In the genomic region with DNA sequence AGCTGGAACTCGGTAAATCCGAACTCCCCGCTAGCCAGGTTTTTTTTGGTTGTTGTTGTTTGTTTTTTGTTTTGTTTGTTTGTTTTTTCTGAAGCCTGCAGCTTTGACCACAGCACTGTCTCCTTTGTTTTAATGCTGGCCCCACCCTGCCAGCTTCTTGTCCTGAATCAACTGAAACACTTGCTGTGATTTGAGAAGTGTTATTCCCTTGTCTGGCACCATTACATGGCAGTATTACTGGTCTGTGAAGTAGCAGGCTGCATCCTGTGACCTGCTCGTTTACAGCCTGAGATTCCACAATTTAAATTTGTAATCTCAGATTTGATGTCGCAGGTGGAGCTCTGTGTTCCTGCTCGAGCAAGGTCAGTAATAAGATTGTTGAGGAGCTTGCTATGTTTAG, we compare ENCODE assay signal across 20 cellular contexts. TPM values are rescaled to one million over a fixed set of nuclear protein-coding genes. Genes with fewer than 3 reads are reported as not detected.
DNase-seq lines count a peak whose midpoint lies in the region; ATAC-seq and TF ChIP-seq lines count a peak whose summit lies in the region.
"Had no signal": no experiment of that assay in that cellular context is flagged by ENCODE, and none has a peak within 500 bp of the region (broad histone marks: within the 10 kb centered on the region; RNA-seq: fewer than 3 reads in every experiment).

No MANE protein-coding gene starts in this region.

- no peak for ATAC-seq in GM21825 (IDR thresholded peaks at IDR 0.05; ENCODE audit: unreplicated experiment)
- ATAC-seq: CD8-positive, alpha-beta T cell; HCT116; HepG2 had no signal

- no peak overlapping the region for H2BK15ac ChIP-seq in mesendoderm (replicated peaks; ENCODE audit: low read depth)
- no peak overlapping the region for H2BK15ac ChIP-seq in H9 (ENCODE audit: low read depth, low read length)

- no peak overlapping the region for H3K23ac ChIP-seq in mesendoderm (ENCODE audit: low read length)
- no peak overlapping the region for H3K23ac ChIP-seq in H9 (ENCODE audit: insufficient read length, low read depth, low read length)

- no CpG with 5 or more reads among the region's 6 CpGs for whole genome bisulfite sequencing in mesendoderm (ENCODE audit: extremely low coverage, insufficient coverage, low lambda C conversion rate)
- no CpG with 5 or more reads among the region's 6 CpGs for WGBS in H9 (ENCODE audit: extremely low coverage, insufficient read length, low lambda C conversion rate)

- no peaks in the 10 kb centered on the region for H3K23me2 ChIP-seq in H9 (ENCODE audit: insufficient read length, low read depth, low read length, poor library complexity, severe bottlenecking)

- no peaks in the 10 kb centered on the region for H3K9me3 Mint-ChIP-seq in H9
- H3K9me3 Mint-ChIP-seq: CD8-positive, alpha-beta T cell; HFFc6 had no signal

- H3K27me3 ChIP-seq in mesendoderm (ENCODE audit: insufficient read depth, low read length, poor library complexity) = no peaks in the 10 kb centered on the region
- no peaks in the 10 kb centered on the region for H3K27me3 ChIP-seq in skeletal muscle tissue (ENCODE audit: control insufficient read depth in 3 of 3, insufficient read depth in 3 of 3, low read length in 3 of 3)
- no peaks in the 10 kb centered on the region; the same call in 1 of the 2 replicates for H3K27me3 ChIP-seq in H9 (ENCODE audit: insufficient read depth, low read length)
- H3K27me3 ChIP-seq: BLaER1 had no signal

- peaks cover 87% of the 10 kb centered on the region for H3K27me3 Mint-ChIP-seq in H9 (ENCODE audit: low read depth)

- H3K56ac ChIP-seq in mesendoderm (ENCODE audit: low read length) (peak overlapping the region; percentile 74), H9 (ENCODE audit: insufficient read length, low read depth, low read length) (no peak overlapping the region)

- H4K5ac ChIP-seq in mesendoderm (ENCODE audit: low read length) (no peak overlapping the region), H9 (ENCODE audit: insufficient read length, low read depth, low read length) (no peak overlapping the region)

- no peak overlapping the region for H3K4me2 ChIP-seq in mesendoderm (ENCODE audit: low read length)
- H3K4me2 ChIP-seq in H9 (ENCODE audit: insufficient read depth, insufficient read length, low read length) = no peak overlapping the region
- H3K4me2 ChIP-seq: BLaER1 had no signal

- H4K8ac ChIP-seq in mesendoderm (ENCODE audit: low read depth, low read length) = no peak overlapping the region
- no peak overlapping the region for H4K8ac ChIP-seq in H9 (replicated peaks; ENCODE audit: insufficient read length, low read depth, low read length)

- H2BK5ac ChIP-seq in mesendoderm (ENCODE audit: low read length) = peak overlapping the region; percentile 70
- no peak overlapping the region for H2BK5ac ChIP-seq in H9 (ENCODE audit: insufficient read length, low read length)

- H3K4ac ChIP-seq in mesendoderm (ENCODE audit: low read depth, low read length) (no peak overlapping the region), H9 (ENCODE audit: low read depth, low read length) (no peak overlapping the region)

- no peaks in the 10 kb centered on the region for H3K36me3 ChIP-seq in mesendoderm (ENCODE audit: control insufficient read depth, insufficient read depth, low read length)
- H3K36me3 ChIP-seq in skeletal muscle tissue (ENCODE audit: control insufficient read depth in 3 of 3, insufficient read depth in 3 of 3, low read length in 3 of 3) = peaks cover 0 to 5% (median 5%) of the 10 kb centered on the region in 3 donors
- H3K36me3 ChIP-seq: BLaER1 had no signal

- no peak overlapping the region for H3T11ph ChIP-seq in H9 (ENCODE audit: low read length)

- no peak overlapping the region for H2AK5ac ChIP-seq in mesendoderm (ENCODE audit: low read length)
- H2AK5ac ChIP-seq in H9 (ENCODE audit: insufficient read length, low read length) = no peak overlapping the region

- TF ChIP-seq CTCF in C4-2B (conservative IDR thresholded peaks at IDR 0.05) (no peak), VCaP (conservative IDR thresholded peaks at IDR 0.05) (no peak), H9 (conservative IDR thresholded peaks at IDR 0.05) (no peak), coronary artery (IDR thresholded peaks at IDR 0.05) (no peak)

- no peak overlapping the region for H2BK20ac ChIP-seq in H9 (ENCODE audit: low read depth, low read length, poor library complexity, severe bottlenecking)

- H3K79me1 ChIP-seq in mesendoderm (ENCODE audit: low read length) (no peaks in the 10 kb centered on the region), H9 (ENCODE audit: insufficient read depth, low read depth, low read length, poor library complexity, severe bottlenecking) (no peaks in the 10 kb centered on the region)

- H3K36me3 Mint-ChIP-seq in H9 (ENCODE audit: insufficient read depth in 1 of 3, low read depth in 3 of 3) = no peaks in the 10 kb centered on the region
- H3K36me3 Mint-ChIP-seq: CD8-positive, alpha-beta T cell had no signal

- peak overlapping the region; percentile 33 for H3K9ac ChIP-seq in mesendoderm (ENCODE audit: low read length)
- H3K9ac ChIP-seq in skeletal muscle tissue (ENCODE audit: low read depth in 1 of 3, low read length in 3 of 3) = peak overlapping the region; percentile 16 to 86 (median 25)
- H3K9ac ChIP-seq in H9 (ENCODE audit: extremely low read depth, insufficient read length, low read length) = no peak overlapping the region
- H3K9ac ChIP-seq: BLaER1, GM23248 had no signal

- H3K4me1 Mint-ChIP-seq in H9 = peaks cover 48 to 57% of the 10 kb centered on the region in 2 experiments
- H3K4me1 Mint-ChIP-seq: IgD-negative memory B cell had no signal

- H3K79me2 ChIP-seq in mesendoderm (ENCODE audit: control insufficient read depth, insufficient read depth, low read length) = no peaks in the 10 kb centered on the region
- H3K79me2 ChIP-seq in H9 (ENCODE audit: insufficient read depth, low read length) = no peaks in the 10 kb centered on the region

- H4K91ac ChIP-seq in H9 (ENCODE audit: insufficient read length, low read depth, low read length) = no peak overlapping the region

- H3K27ac Mint-ChIP-seq in H9 = no peak overlapping the region
- H3K27ac Mint-ChIP-seq: CD8-positive, alpha-beta T cell; HFFc6; IgD-negative memory B cell had no signal

- H3K27ac ChIP-seq in C4-2B (peak overlapping the region; percentile 31), VCaP (peak overlapping the region; percentile 52), mesendoderm (ENCODE audit: low read depth, low read length) (peak overlapping the region; percentile 32), skeletal muscle tissue (ENCODE audit: low read depth, low read length) (peak overlapping the region; percentile 67), H9 (ENCODE audit: insufficient read length, low read depth, low read length) (no peak overlapping the region), coronary artery (no peak overlapping the region)
- H3K27ac ChIP-seq: BLaER1, GM23248 had no signal

- H3K18ac ChIP-seq in mesendoderm (ENCODE audit: low read length) = no peak overlapping the region
- no peak overlapping the region for H3K18ac ChIP-seq in H9 (ENCODE audit: insufficient read length, low read depth, low read length)

- H3K14ac ChIP-seq in H9 (ENCODE audit: insufficient read depth, low read length) = no peak overlapping the region

- H3K9me3 ChIP-seq in skeletal muscle tissue (ENCODE audit: control insufficient read depth in 3 of 3, low read length in 3 of 3) (no peaks in the 10 kb centered on the region), H9 (ENCODE audit: control insufficient read depth, low read depth, low read length) (no peaks in the 10 kb centered on the region)
- H3K9me3 ChIP-seq: BLaER1 had no signal

- no peaks in the 10 kb centered on the region for H4K20me1 ChIP-seq in H9 (ENCODE audit: control insufficient read depth, insufficient read depth, insufficient read length)
- H4K20me1 ChIP-seq: BLaER1 had no signal

- no peak overlapping the region for H2BK12ac ChIP-seq in H9 (ENCODE audit: insufficient read length, low read depth, low read length)

- H2BK120ac ChIP-seq in mesendoderm (ENCODE audit: low read depth, low read length) (no peak overlapping the region), H9 (ENCODE audit: low read depth, low read length, poor library complexity, severe bottlenecking) (no peak overlapping the region)

- no peak overlapping the region for H3K4me3 Mint-ChIP-seq in H9
- H3K4me3 Mint-ChIP-seq: CD8-positive, alpha-beta T cell; HFFc6; IgD-negative memory B cell had no signal

- H3K4me1 ChIP-seq in mesendoderm (ENCODE audit: control insufficient read depth, low read depth, low read length) (peaks cover 20% of the 10 kb centered on the region), skeletal muscle tissue (ENCODE audit: control insufficient read depth in 3 of 3, insufficient read depth in 3 of 3, low read length in 3 of 3) (peaks cover 21 to 38% (median 22%) of the 10 kb centered on the region in 3 donors), H9 (ENCODE audit: insufficient read depth, low read length) (peaks cover 3% of the 10 kb centered on the region; the same call in 1 of the 2 replicates)

- H3K4me3 ChIP-seq in mesendoderm (ENCODE audit: low read length) (no peak overlapping the region), skeletal muscle tissue (ENCODE audit: low read length in 3 of 3) (peak overlapping the region in 1 of 3 donors; percentile 2), coronary artery (no peak overlapping the region)
- H3K4me3 ChIP-seq: BLaER1, GM23248 had no signal

- no peak overlapping the region for H2AFZ ChIP-seq in H9 (ENCODE audit: low read length)
- H2AFZ ChIP-seq: GM23248 had no signal

- peak; percentile 95 for DNase-seq in mesendoderm
- no peak for DNase-seq in H9
- no peak for DNase-seq in coronary artery (ENCODE audit: low spot score)
- DNase-seq: 8988T; Calu3; CD8-positive, alpha-beta T cell; DMS79 treated with DMSO at 0.1 percent for 48 hours; GF-D8; GM23248; HFFc6 had no signal

RNA-seq across cellular contexts. Expression of a gene that starts 1.4 kb away (rescaled TPM):
- polyA plus RNA-seq in mesendoderm (2013, experiment 1 of 2) = 0.06 TPM
- 0.11 TPM for polyA plus RNA-seq in mesendoderm (2013, experiment 2 of 2)
- under 0.01 TPM for total RNA-seq in skeletal muscle tissue
- 0.07 and 0.15 TPM in 2 replicates for total RNA-seq in H9 (2021)
- total RNA-seq: A673; Calu3; CD8-positive, alpha-beta T cell; GM23248; HepG2; HFFc6 had no signal
- polyA plus RNA-seq: AG04450, GM23248, IgD-negative memory B cell had no signal

RNA-seq across cellular contexts. Expression of a gene that starts 45.2 kb away (rescaled TPM):
- polyA plus RNA-seq in mesendoderm (2013, experiment 1 of 2) = not detected
- polyA plus RNA-seq in mesendoderm (2013, experiment 2 of 2) = not detected
- total RNA-seq in skeletal muscle tissue = not detected
- total RNA-seq in H9 (2021) = not detected in 2 replicates
- total RNA-seq: A673; Calu3; CD8-positive, alpha-beta T cell; GM23248; HepG2; HFFc6 had no signal
- polyA plus RNA-seq: AG04450, GM23248, HepG2, IgD-negative memory B cell had no signal

Comparison
In these comparisons a context has a peak if more than half of its experiments do, and no peak if none do; other contexts are left out.
1. H3K27ac ChIP-seq: peak in C4-2B (single experiment), VCaP (single experiment), mesendoderm (single experiment) and skeletal muscle tissue (single experiment); none in H9 (single experiment) and coronary artery (0 of 2).